In genomic region chr17:61411944-61412859, GRCh38 we compare ENCODE assay signal across 8 cellular contexts. TPM values are rescaled to one million over a fixed set of nuclear protein-coding genes. Genes with fewer than 3 reads are reported as not detected.
DNase-seq lines count a peak whose midpoint lies in the region; ATAC-seq, FAIRE-seq and TF ChIP-seq lines count a peak whose summit lies in the region.

No MANE protein-coding gene starts in this region.

- peak; percentile 85 for ATAC-seq in Right ventricle myocardium superior (ENCODE audit: poor library complexity)
- peak; percentile 84 to 91 (median 88) for ATAC-seq in pancreas

- H3K4me1 ChIP-seq in SK-N-SH (ENCODE audit: control insufficient read depth in 1 of 2, insufficient read depth in 2 of 2, low read depth in 1 of 2, low read length in 1 of 2) (peaks cover 5 to 51% of the 10 kb centered on the region in 2 experiments; a peak in 2 of 4 replicates), pancreas (peaks cover 0 to 18% (median 5%) of the 10 kb centered on the region in 3 donors), tibial nerve (peaks cover 0 to 81% (median 32%) of the 10 kb centered on the region in 4 donors)

- DNase-seq in Daoy (ENCODE audit: low read depth) (peak; percentile 74), GOT3 (lab: John Stamatoyannopoulos, UW) (peak; percentile 56), LNCaP clone FGC (ENCODE audit: low read depth) (no peak), SK-N-SH (peak; percentile 99), Right ventricle myocardium superior (peak; percentile 90), pancreas (peak; percentile 60 to 96 (median 80)), tibial nerve (ENCODE audit: low spot score in 2 of 2) (peak; percentile 64 to 78)

- H3K27ac Mint-ChIP-seq in activated naive CD8-positive, alpha-beta T cell = no peak overlapping the region

- no peaks in the 10 kb centered on the region for H3K9me3 Mint-ChIP-seq in activated naive CD8-positive, alpha-beta T cell (ENCODE audit: low read depth)

- H3K36me3 Mint-ChIP-seq in activated naive CD8-positive, alpha-beta T cell = no peaks in the 10 kb centered on the region

- H3K27me3 Mint-ChIP-seq in activated naive CD8-positive, alpha-beta T cell = peaks cover 21% of the 10 kb centered on the region

- H2AFZ ChIP-seq in SK-N-SH (ENCODE audit: low read depth) = peak overlapping the region; percentile 87

- peak; percentile 96 for TF ChIP-seq RAD21 in SK-N-SH (IDR thresholded peaks at IDR 0.05; ENCODE audit: low read length)

- peaks cover 21 to 22% of the 10 kb centered on the region in 2 experiments for H3K36me3 ChIP-seq in SK-N-SH (replicated peaks in 1 of 2; ENCODE audit: control insufficient read depth in 1 of 2, insufficient read depth in 2 of 2, low read length in 1 of 2)
- no peaks in the 10 kb centered on the region for H3K36me3 ChIP-seq in pancreas
- H3K36me3 ChIP-seq in tibial nerve = peaks cover 0 to 12% (median 0%) of the 10 kb centered on the region in 3 donors

- POLR2A ChIA-PET in SK-N-SH (lab: Yijun Ruan, JAX) = interaction anchor here (0.7 to 1.9 kb wide), 13 partner anchors 11 to 691 kb away, joined by 3 to 12 read pairs (median 4); partner anchors contain the start of gene TBX2

- H3K9ac ChIP-seq in SK-N-SH = peak overlapping the region; percentile 84

- peak overlapping the region; percentile 44 for H3K4me3 Mint-ChIP-seq in activated naive CD8-positive, alpha-beta T cell

- H3K27me3 ChIP-seq in SK-N-SH (ENCODE audit: insufficient read depth) (no peaks in the 10 kb centered on the region), pancreas (peaks cover 0 to 12% (median 3%) of the 10 kb centered on the region in 4 donors), tibial nerve (peaks cover 0 to 18% of the 10 kb centered on the region in 2 donors)

- no peak; a peak in 1 of 4 replicates for TF ChIP-seq EP300 in SK-N-SH (IDR thresholded peaks at IDR 0.05; ENCODE audit: borderline replicate concordance in 1 of 2, low read depth in 1 of 2, low read length in 1 of 2)
- peak in 1 of 2 donors; percentile 73 for TF ChIP-seq EP300 in tibial nerve (IDR thresholded peaks at IDR 0.05)

- peaks cover 21% of the 10 kb centered on the region for H3K4me1 Mint-ChIP-seq in activated naive CD8-positive, alpha-beta T cell (ENCODE audit: low read depth)

- TF ChIP-seq CTCF in LNCaP clone FGC (IDR thresholded peaks at IDR 0.05; ENCODE audit: control insufficient read depth, extremely low read depth, insufficient read depth) (peak; percentile 95), SK-N-SH (IDR thresholded peaks at IDR 0.05) (peak; percentile 98), pancreas (IDR thresholded peaks at IDR 0.05) (peak; percentile 97 to 99 (median 99)), tibial nerve (IDR thresholded peaks at IDR 0.05) (peak; percentile 98 to 99 (median 99))

- intact Hi-C loops in Right ventricle myocardium superior (cut with DNase I) = loop anchor here (10.0 kb wide), 1 partner anchor 653 kb away; the partner anchor contains the start of gene MED13
- intact Hi-C loops in pancreas (cut with DNase I) = loop anchor here in 2 of 3 donors (10.0 kb wide), 2 partner anchors 143 to 423 kb away; no protein-coding TSS in a partner anchor

- peak overlapping the region; percentile 80 to 90 for H3K27ac ChIP-seq in SK-N-SH (ENCODE audit: low read depth in 2 of 2, low read length in 1 of 2)
- H3K27ac ChIP-seq in pancreas = peak overlapping the region; percentile 4 to 57 (median 23)
- H3K27ac ChIP-seq in tibial nerve = peak overlapping the region; percentile 70 to 95 (median 92)

- H3K9me3 ChIP-seq in SK-N-SH (no peaks in the 10 kb centered on the region), pancreas (no peaks in the 10 kb centered on the region), tibial nerve (no peaks in the 10 kb centered on the region)

- no peak for FAIRE-seq in pancreas (lab: Jason Lieb, UNC)

- CTCF ChIA-PET in SK-N-SH (lab: Yijun Ruan, JAX) = interaction anchor here (0.5 to 16.4 kb wide), 110 partner anchors 9 to 752 kb away, joined by 3 to 318 read pairs (median 4); partner anchors contain the start of genes BCAS3, BRIP1 and TBX2

- peak overlapping the region; percentile 54 for H3K4me3 ChIP-seq in LNCaP clone FGC (ENCODE audit: low read depth, low read length)
- H3K4me3 ChIP-seq in SK-N-SH (ENCODE audit: low read depth in 2 of 2, low read length in 1 of 2) = peak overlapping the region; percentile 77 to 82
- peak overlapping the region; percentile 51 to 63 (median 59) for H3K4me3 ChIP-seq in pancreas
- H3K4me3 ChIP-seq in tibial nerve = peak overlapping the region; percentile 41 to 85 (median 71)

- peaks cover 40% of the 10 kb centered on the region for H3F3A ChIP-seq in SK-N-SH (replicated peaks; ENCODE audit: insufficient read depth)

- peak; percentile 42 to 61 for TF ChIP-seq POLR2A in tibial nerve (IDR thresholded peaks at IDR 0.05)

- 6% methylated on average over 44 of the region's 83 CpGs for WGBS in SK-N-SH (ENCODE audit: low lambda C conversion rate)
- WGBS in pancreas, 2 donors = 0 to 1% methylated on average over 71 to 83 of the region's 83 CpGs
- 1% methylated on average over 22 to 58 of the region's 83 CpGs for WGBS in tibial nerve, 2 donors

- peaks cover 6% of the 10 kb centered on the region; the same call in 1 of the 2 replicates for H4K20me1 ChIP-seq in SK-N-SH (ENCODE audit: insufficient read depth)

- peak overlapping the region; percentile 95 for H3K4me2 ChIP-seq in SK-N-SH

- peaks cover 13% of the 10 kb centered on the region for H3K79me2 ChIP-seq in SK-N-SH (ENCODE audit: insufficient read depth)

- no peaks in the 10 kb centered on the region for H3K9me2 ChIP-seq in SK-N-SH

TF ChIP-seq in SK-N-SH, 30 proteins besides CTCF, POLR2A, EP300 and RAD21 (continues in another document):
- TF ChIP-seq RFX5 (IDR thresholded peaks at IDR 0.05; ENCODE audit: low read length) = no peak
- TF ChIP-seq, protein P1, sequence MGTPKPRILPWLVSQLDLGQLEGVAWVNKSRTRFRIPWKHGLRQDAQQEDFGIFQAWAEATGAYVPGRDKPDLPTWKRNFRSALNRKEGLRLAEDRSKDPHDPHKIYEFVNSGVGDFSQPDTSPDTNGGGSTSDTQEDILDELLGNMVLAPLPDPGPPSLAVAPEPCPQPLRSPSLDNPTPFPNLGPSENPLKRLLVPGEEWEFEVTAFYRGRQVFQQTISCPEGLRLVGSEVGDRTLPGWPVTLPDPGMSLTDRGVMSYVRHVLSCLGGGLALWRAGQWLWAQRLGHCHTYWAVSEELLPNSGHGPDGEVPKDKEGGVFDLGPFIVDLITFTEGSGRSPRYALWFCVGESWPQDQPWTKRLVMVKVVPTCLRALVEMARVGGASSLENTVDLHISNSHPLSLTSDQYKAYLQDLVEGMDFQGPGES (IDR thresholded peaks at IDR 0.05; ENCODE audit: low read depth, low read length) = no peak
- TF ChIP-seq, protein P2, sequence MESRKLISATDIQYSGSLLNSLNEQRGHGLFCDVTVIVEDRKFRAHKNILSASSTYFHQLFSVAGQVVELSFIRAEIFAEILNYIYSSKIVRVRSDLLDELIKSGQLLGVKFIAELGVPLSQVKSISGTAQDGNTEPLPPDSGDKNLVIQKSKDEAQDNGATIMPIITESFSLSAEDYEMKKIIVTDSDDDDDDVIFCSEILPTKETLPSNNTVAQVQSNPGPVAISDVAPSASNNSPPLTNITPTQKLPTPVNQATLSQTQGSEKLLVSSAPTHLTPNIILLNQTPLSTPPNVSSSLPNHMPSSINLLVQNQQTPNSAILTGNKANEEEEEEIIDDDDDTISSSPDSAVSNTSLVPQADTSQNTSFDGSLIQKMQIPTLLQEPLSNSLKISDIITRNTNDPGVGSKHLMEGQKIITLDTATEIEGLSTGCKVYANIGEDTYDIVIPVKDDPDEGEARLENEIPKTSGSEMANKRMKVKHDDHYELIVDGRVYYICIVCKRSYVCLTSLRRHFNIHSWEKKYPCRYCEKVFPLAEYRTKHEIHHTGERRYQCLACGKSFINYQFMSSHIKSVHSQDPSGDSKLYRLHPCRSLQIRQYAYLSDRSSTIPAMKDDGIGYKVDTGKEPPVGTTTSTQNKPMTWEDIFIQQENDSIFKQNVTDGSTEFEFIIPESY (IDR thresholded peaks at IDR 0.05; ENCODE audit: borderline replicate concordance, low read depth) = no peak; the same call in 1 of the 2 replicates
- TF ChIP-seq, protein P3, sequence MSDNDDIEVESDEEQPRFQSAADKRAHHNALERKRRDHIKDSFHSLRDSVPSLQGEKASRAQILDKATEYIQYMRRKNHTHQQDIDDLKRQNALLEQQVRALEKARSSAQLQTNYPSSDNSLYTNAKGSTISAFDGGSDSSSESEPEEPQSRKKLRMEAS (IDR thresholded peaks at IDR 0.05; ENCODE audit: low read depth) = peak; percentile 52; the same call in 1 of the 2 replicates
- TF ChIP-seq ELF1 (IDR thresholded peaks at IDR 0.05) = 0 out of 2 replicates have a peak, but pooled peaks have one; percentile 5
- TF ChIP-seq, protein P4, sequence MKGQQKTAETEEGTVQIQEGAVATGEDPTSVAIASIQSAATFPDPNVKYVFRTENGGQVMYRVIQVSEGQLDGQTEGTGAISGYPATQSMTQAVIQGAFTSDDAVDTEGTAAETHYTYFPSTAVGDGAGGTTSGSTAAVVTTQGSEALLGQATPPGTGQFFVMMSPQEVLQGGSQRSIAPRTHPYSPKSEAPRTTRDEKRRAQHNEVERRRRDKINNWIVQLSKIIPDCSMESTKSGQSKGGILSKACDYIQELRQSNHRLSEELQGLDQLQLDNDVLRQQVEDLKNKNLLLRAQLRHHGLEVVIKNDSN (IDR thresholded peaks at IDR 0.05; ENCODE audit: borderline replicate concordance, low read depth) = no peak
- no peak for TF ChIP-seq RXRA (IDR thresholded peaks at IDR 0.05; ENCODE audit: borderline replicate concordance, low read depth)
- no peak for TF ChIP-seq RCOR1 (IDR thresholded peaks at IDR 0.05; ENCODE audit: low read length)
- peak; percentile 98 for TF ChIP-seq SMC3 (IDR thresholded peaks at IDR 0.05; ENCODE audit: low read depth, low read length)
- peak; percentile 55; the same call in 1 of the 2 replicates for TF ChIP-seq TAF1 (IDR thresholded peaks at IDR 0.05; ENCODE audit: borderline replicate concordance, low read depth, low read length)

RNA-seq across cellular contexts. Expression of gene TBX2, which starts 12.6 kb away (rescaled TPM):
- 1.4 and 1.6 TPM in 2 replicates for total RNA-seq in Daoy (2014; rRNA removed; shearing (Covaris generic))
- 37.8 and 57.8 TPM in 2 replicates for polyA plus RNA-seq in SK-N-SH (2012; rRNA removed)
- polyA plus RNA-seq in SK-N-SH (2012; cell fraction: cytosol; rRNA removed) = 28.9 and 45.2 TPM in 2 replicates
- 179 and 233 TPM in 2 replicates for polyA plus RNA-seq in SK-N-SH (2012; cell fraction: nucleus; rRNA removed)
- total RNA-seq in Right ventricle myocardium superior = 13.1 TPM
- 1 to 10 TPM; 1.2 to 9.7 (median 2.3) TPM for total RNA-seq in pancreas
- polyA plus RNA-seq in pancreas = 10 to 100 TPM in 1 of 2 donors, 1 to 10 TPM in 1; 5.9 to 12.1 TPM
- total RNA-seq in tibial nerve = 10 to 100 TPM; 23.2 to 42.0 (median 26.5) TPM

RNA-seq across cellular contexts. Expression of gene TBX4, which starts 40.0 kb away (rescaled TPM):
- total RNA-seq in Daoy (2014; rRNA removed; shearing (Covaris generic)) = 0.24 TPM in 1 of 2 replicates, not detected in the other
- polyA plus RNA-seq in SK-N-SH (2012; rRNA removed) (0.02 and 0.05 TPM in 2 replicates), pancreas (not detected)
- polyA plus RNA-seq in SK-N-SH (2012; cell fraction: cytosol; rRNA removed) = 0.05 and 0.19 TPM in 2 replicates
- polyA plus RNA-seq in SK-N-SH (2012; cell fraction: nucleus; rRNA removed) = 0.45 and 0.75 TPM in 2 replicates
- total RNA-seq in Right ventricle myocardium superior (not detected), pancreas (not detected), tibial nerve (not detected)

Comparison
In these comparisons a context has a peak if more than half of its experiments do, and no peak if none do; other contexts are left out.
1. H3K27ac ChIP-seq: peak in every context shown above with its lines; median percentile 92 in tibial nerve; 85 in SK-N-SH; 23 in pancreas.